ENCODE assay signal across 8 cellular contexts in the genomic region with DNA sequence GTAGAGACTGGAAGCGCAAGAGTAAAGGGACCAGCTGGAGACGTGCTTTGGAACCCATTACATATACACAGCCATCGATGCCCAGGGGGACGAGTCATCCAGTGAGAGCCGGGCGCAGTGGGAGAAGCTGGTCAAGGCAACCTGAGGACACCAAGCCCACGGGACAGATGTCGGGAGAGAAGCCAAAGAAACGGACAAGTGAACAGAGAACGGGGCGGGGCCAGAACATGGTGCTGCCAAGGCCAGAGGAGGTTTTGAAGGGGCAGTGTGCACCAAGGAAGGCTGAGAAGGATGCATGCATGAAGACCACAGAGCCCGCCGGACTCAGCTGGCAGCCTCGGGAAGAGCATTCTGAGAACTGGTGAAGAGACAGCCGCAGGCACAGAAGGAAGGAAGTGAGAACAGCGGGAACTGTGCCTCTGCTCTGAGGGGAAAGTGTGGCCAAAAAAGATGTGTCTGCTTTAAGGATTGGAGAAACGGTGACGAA. TPM values are rescaled to one million over a fixed set of nuclear protein-coding genes. Genes with fewer than 3 reads are reported as not detected.
DNase-seq lines count a peak whose midpoint lies in the region; ATAC-seq and TF ChIP-seq lines count a peak whose summit lies in the region.

No MANE protein-coding gene starts in this region.

- H3K27me3 ChIP-seq in Peyer's patch (no peaks in the 10 kb centered on the region), prostate gland (replicated peaks; ENCODE audit: insufficient read depth) (no peaks in the 10 kb centered on the region)

- peak; percentile 1 for ATAC-seq in stimulated activated naive CD8-positive, alpha-beta T cell treated with anti-CD3 and anti-CD28 coated beads, Interleukin-15, amount 100 ng/mL, for 72 hours

- TF ChIP-seq CTCF in Peyer's patch (IDR thresholded peaks at IDR 0.05) = no peak
- TF ChIP-seq CTCF in prostate gland (IDR thresholded peaks at IDR 0.05) = no peak

- DNase-seq in activated CD4-positive, alpha-beta T cell treated with anti-CD3 and anti-CD28 coated beads, Interleukin-2, amount 10 ng/mL, durations not matched to agents 7 days and 5 days = no peak
- no peak for DNase-seq in activated CD4-positive, alpha-beta T cell treated with anti-CD3 and anti-CD28 coated beads, Interleukin-2, amount 50 U/mL, for 1 hour
- peak; percentile 67 for DNase-seq in SKM-1 (lab: John Stamatoyannopoulos, UW; ENCODE audit: unreplicated experiment)
- DNase-seq in globus pallidus (ENCODE audit: low spot score) = peak; percentile 70
- DNase-seq in stimulated activated naive CD8-positive, alpha-beta T cell treated with anti-CD3 and anti-CD28 coated beads, Interleukin-15, amount 100 ng/mL, for 72 hours = no peak
- DNase-seq in Peyer's patch = no peak
- no peak for DNase-seq in prostate gland (ENCODE audit: low spot score)
- no peak for DNase-seq in stimulated activated CD8-positive, alpha-beta memory T cell treated with anti-CD3 and anti-CD28 coated beads, Interleukin-4, amount 100 ng/mL, for 48 hours

- H3K36me3 ChIP-seq in Peyer's patch (no peaks in the 10 kb centered on the region), prostate gland (no peaks in the 10 kb centered on the region)

- H3K4me3 Mint-ChIP-seq in activated CD4-positive, alpha-beta T cell treated with anti-CD3 and anti-CD28 coated beads, Interleukin-2, amount 10 ng/mL, durations not matched to agents 7 days and 5 days = peak overlapping the region; percentile 60
- peak overlapping the region; percentile 78 to 80 for H3K4me3 Mint-ChIP-seq in stimulated activated naive CD8-positive, alpha-beta T cell treated with anti-CD3 and anti-CD28 coated beads, Interleukin-15, amount 100 ng/mL, for 72 hours

- H3K27ac Mint-ChIP-seq in activated CD4-positive, alpha-beta T cell treated with anti-CD3 and anti-CD28 coated beads, Interleukin-2, amount 10 ng/mL, durations not matched to agents 7 days and 5 days = peak overlapping the region; percentile 87
- H3K27ac Mint-ChIP-seq in stimulated activated naive CD8-positive, alpha-beta T cell treated with anti-CD3 and anti-CD28 coated beads, Interleukin-15, amount 100 ng/mL, for 72 hours = peak overlapping the region; percentile 84 to 89

- CTCF ChIA-PET in activated CD4-positive, alpha-beta T cell treated with anti-CD3 and anti-CD28 coated beads, Interleukin-2, amount 10 ng/mL, durations not matched to agents 7 days and 5 days (lab: Charles Lee) = interaction anchor here (1.0 kb wide), 1 partner anchor 28 kb away, joined by 3 read pairs; no protein-coding TSS in a partner anchor

- TF ChIP-seq POLR2A in Peyer's patch (IDR thresholded peaks at IDR 0.05) (no peak), prostate gland (IDR thresholded peaks at IDR 0.05) (no peak)

- peaks cover 49% of the 10 kb centered on the region for H3K4me1 Mint-ChIP-seq in activated CD4-positive, alpha-beta T cell treated with anti-CD3 and anti-CD28 coated beads, Interleukin-2, amount 10 ng/mL, durations not matched to agents 7 days and 5 days
- H3K4me1 Mint-ChIP-seq in stimulated activated naive CD8-positive, alpha-beta T cell treated with anti-CD3 and anti-CD28 coated beads, Interleukin-15, amount 100 ng/mL, for 72 hours = peaks cover 79% of the 10 kb centered on the region

- peaks cover 0 to 38% (median 4%) of the 10 kb centered on the region in 4 donors for H3K4me1 ChIP-seq in Peyer's patch
- peaks cover 12% of the 10 kb centered on the region for H3K4me1 ChIP-seq in prostate gland (replicated peaks)

- H3K27me3 Mint-ChIP-seq in activated CD4-positive, alpha-beta T cell treated with anti-CD3 and anti-CD28 coated beads, Interleukin-2, amount 10 ng/mL, durations not matched to agents 7 days and 5 days = no peaks in the 10 kb centered on the region
- H3K27me3 Mint-ChIP-seq in stimulated activated naive CD8-positive, alpha-beta T cell treated with anti-CD3 and anti-CD28 coated beads, Interleukin-15, amount 100 ng/mL, for 72 hours = no peaks in the 10 kb centered on the region

- H3K36me3 Mint-ChIP-seq in activated CD4-positive, alpha-beta T cell treated with anti-CD3 and anti-CD28 coated beads, Interleukin-2, amount 10 ng/mL, durations not matched to agents 7 days and 5 days (ENCODE audit: low read depth) = no peaks in the 10 kb centered on the region

- WGBS in prostate gland = 47% methylated on average over 18 of the region's 18 CpGs

- no peaks in the 10 kb centered on the region for H3K9me3 Mint-ChIP-seq in activated CD4-positive, alpha-beta T cell treated with anti-CD3 and anti-CD28 coated beads, Interleukin-2, amount 10 ng/mL, durations not matched to agents 7 days and 5 days
- no peaks in the 10 kb centered on the region for H3K9me3 Mint-ChIP-seq in stimulated activated naive CD8-positive, alpha-beta T cell treated with anti-CD3 and anti-CD28 coated beads, Interleukin-15, amount 100 ng/mL, for 72 hours

- H3K27ac ChIP-seq in Peyer's patch = peak overlapping the region in 1 of 4 donors; percentile 49
- H3K27ac ChIP-seq in prostate gland = no peak overlapping the region

- intact Hi-C loops in prostate gland (cut with DNase I) = no loop called here

- peak overlapping the region in 1 of 4 donors; percentile 24 for H3K4me3 ChIP-seq in Peyer's patch
- H3K4me3 ChIP-seq in prostate gland = no peak overlapping the region

- H3K9me3 ChIP-seq in Peyer's patch (no peaks in the 10 kb centered on the region), prostate gland (no peaks in the 10 kb centered on the region)

- POLR2A ChIA-PET in activated CD4-positive, alpha-beta T cell treated with anti-CD3 and anti-CD28 coated beads, Interleukin-2, amount 10 ng/mL, durations not matched to agents 7 days and 5 days (lab: Charles Lee) = no interaction called here

RNA-seq across cellular contexts. Expression of a gene that starts 20.3 kb away (rescaled TPM):
- total RNA-seq in activated CD4-positive, alpha-beta T cell treated with anti-CD3 and anti-CD28 coated beads, Interleukin-2, amount 10 ng/mL, durations not matched to agents 7 days and 5 days = 10 to 100 TPM; 20.4 to 22.7 TPM
- 10 to 100 TPM; 21.0 to 30.5 (median 24.2) TPM for total RNA-seq in Peyer's patch
- total RNA-seq in prostate gland = 10 to 100 TPM; 28.3 to 86.6 TPM

Comparison
In these comparisons a context has a peak if more than half of its experiments do, and no peak if none do; other contexts are left out.
1. DNase-seq: peak in SKM-1 (single experiment) and globus pallidus (single experiment); none in activated CD4-positive, alpha-beta T cell treated with anti-CD3 and anti-CD28 coated beads, Interleukin-2, amount 10 ng/mL, durations not matched to agents 7 days and 5 days (single experiment), activated CD4-positive, alpha-beta T cell treated with anti-CD3 and anti-CD28 coated beads, Interleukin-2, amount 50 U/mL, for 1 hour (single experiment), stimulated activated naive CD8-positive, alpha-beta T cell treated with anti-CD3 and anti-CD28 coated beads, Interleukin-15, amount 100 ng/mL, for 72 hours (0 of 2), Peyer's patch (0 of 3), prostate gland (single experiment) and stimulated activated CD8-positive, alpha-beta memory T cell treated with anti-CD3 and anti-CD28 coated beads, Interleukin-4, amount 100 ng/mL, for 48 hours (single experiment).